Comparison of ENCODE assay signal across 15 cellular contexts in the genomic region with DNA sequence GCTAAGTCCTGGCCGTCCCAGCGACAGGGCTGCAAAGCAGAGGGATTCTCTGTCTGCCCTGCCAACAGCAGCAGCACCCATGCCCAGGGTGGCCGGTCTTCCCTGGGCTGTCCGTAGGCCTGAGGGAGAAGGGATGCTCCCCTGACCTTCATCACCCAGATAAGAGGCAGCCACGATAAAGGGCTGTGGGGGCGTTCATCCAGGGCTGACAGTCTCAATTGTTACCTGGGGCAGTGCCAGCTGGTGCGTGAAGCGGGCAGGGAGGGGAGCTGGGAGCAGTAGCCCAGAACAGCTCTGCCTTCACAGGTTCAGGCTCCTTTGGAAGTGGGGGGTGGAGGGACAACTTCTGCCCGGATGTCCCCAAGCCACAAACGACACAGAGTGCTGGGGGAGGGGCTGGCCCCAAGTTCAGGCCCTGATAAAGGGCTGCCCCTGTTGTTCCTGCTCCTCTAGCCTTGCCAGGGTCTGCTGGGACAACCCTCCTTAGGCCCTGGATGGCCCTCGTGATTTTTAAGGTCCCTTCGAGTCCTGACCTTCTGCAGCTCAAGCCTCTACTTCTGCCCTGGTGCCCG.
"Had no signal": no experiment of that assay in that cellular context is flagged by ENCODE, and none has a peak within 500 bp of the region (broad histone marks: within the 10 kb centered on the region; RNA-seq: fewer than 3 reads in every experiment).

No MANE protein-coding gene starts in this region.

- H3K27ac ChIP-seq: prostate gland, skin epidermis, upper lobe of left lung had no signal

- H3K27me3 ChIP-seq: upper lobe of left lung had no signal

- H3K9me3 ChIP-seq: prostate gland, upper lobe of left lung had no signal

- H3K4me3 ChIP-seq: prostate gland, skin epidermis, upper lobe of left lung had no signal

- H3K36me3 ChIP-seq: prostate gland, upper lobe of left lung had no signal

- H3K4me1 ChIP-seq: prostate gland had no signal

- ATAC-seq: activated CD4-positive, CD25-positive, alpha-beta regulatory T cell treated with anti-CD3 and anti-CD28 coated beads, Interleukin-2, amount 50 U/mL, for 24 hours; activated T-helper 17 cell treated with anti-CD3 and anti-CD28 coated beads, Interleukin-2, amount 50 U/mL, for 72 hours; effector memory CD8-positive, alpha-beta T cell; stimulated activated naive CD8-positive, alpha-beta T cell treated with anti-CD3 and anti-CD28 coated beads, Interleukin-15, Interleukin-2, amounts not matched to agents 100 U/mL and 50 U/mL, for 24 hours had no signal

- DNase-seq: activated naive CD4-positive, alpha-beta T cell treated with anti-CD3 and anti-CD28 coated beads for 36 hours; activated T-cell treated with anti-CD3 and anti-CD28 coated beads for 4 hours; dermis blood vessel endothelial cell; effector memory CD8-positive, alpha-beta T cell; foreskin melanocyte; kidney glomerular epithelial cell; right cardiac atrium; stimulated activated CD4-positive, alpha-beta T cell treated with anti-CD3 and anti-CD28 coated beads, Interleukin-4, amount 100 ng/mL, for 24 hours; stimulated activated naive CD8-positive, alpha-beta T cell treated with anti-CD3 and anti-CD28 coated beads, Interleukin-15, Interleukin-2, amounts not matched to agents 100 U/mL and 50 U/mL, for 24 hours; T-helper 9 cell had no signal
